1 cellular context compared by ENCODE assay signal in the genomic region with DNA sequence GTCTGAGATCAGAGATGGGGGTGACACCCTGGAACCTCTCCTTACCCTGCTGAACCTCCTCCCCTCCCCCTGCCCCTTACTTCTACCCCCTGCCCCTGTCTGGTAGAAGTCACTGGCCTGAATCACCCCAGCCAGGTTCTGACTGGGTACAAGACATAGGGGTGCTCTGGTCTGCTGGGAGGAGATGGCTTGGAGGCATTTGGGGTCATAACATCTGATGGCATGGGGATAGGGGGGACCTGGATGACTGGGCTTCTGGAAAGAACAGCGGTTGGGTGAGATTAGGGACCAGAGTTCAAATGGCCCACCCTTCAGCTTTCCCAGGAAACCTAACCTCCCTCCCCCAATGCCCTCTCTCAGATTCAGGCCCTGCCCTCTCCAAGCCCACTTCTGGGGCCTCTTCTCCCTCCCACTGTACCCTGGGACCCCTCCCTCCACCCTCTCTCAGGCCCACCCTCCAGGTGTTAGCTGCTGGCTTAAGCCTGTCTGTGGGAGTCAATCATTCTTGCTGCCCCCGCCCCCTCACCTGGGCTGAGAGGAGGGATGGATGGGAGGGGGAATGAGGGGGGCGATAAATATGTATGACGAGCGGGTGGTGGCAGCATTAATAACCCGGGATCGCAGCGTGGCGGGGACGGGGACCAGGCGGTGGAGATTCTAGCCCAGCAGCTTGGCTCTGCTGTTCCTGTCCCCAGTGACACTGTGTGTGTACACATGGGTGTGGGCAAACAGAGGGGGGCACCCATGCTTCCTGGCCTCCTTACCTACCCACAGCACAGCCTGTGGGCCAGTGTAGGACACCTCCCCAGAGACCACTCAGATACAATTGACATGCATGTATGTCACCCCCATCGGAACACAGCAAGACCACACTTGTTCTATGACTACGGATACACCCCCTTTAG.
TF ChIP-seq lines count a peak whose summit lies in the region.

No MANE protein-coding gene starts in this region.

TF ChIP-seq in endothelial cell of umbilical vein, 7 proteins besides CTCF, POLR2A, EP300 and RAD21:
- TF ChIP-seq EZH2 (IDR thresholded peaks at IDR 0.05; ENCODE audit: borderline replicate concordance, low read depth, low read length, severe bottlenecking), result peak; percentile 69
- no peak for TF ChIP-seq POLR2AphosphoS5 (IDR thresholded peaks at IDR 0.05; ENCODE audit: insufficient read depth, low read depth, low read length)
